Comparison of ENCODE assay signal across 30 cellular contexts in the genomic region with DNA sequence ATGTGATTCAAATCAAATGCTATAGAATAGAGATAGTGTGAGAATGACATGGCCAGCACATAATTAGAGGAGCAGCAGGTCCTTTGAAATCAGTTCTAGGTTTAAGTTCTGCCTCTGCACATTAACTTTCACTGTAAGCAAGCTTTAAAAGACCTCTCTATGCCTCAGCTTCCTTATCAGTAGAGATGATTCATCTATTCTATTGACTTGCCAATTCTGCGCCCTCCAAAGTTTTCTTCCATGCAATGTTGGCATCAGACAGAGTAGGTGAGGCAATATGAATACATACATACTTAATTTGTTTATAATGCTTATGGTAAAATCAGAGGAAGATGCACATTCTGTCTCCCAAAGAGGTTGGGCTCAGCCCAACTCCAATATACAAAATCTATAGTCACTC.
"Had no signal": no experiment of that assay in that cellular context is flagged by ENCODE, and none has a peak within 500 bp of the region (broad histone marks: within the 10 kb centered on the region; RNA-seq: fewer than 3 reads in every experiment).

No MANE protein-coding gene starts in this region.

- DNase-seq: islet precursor cell; left ventricle myocardium inferior; mesendoderm; naive B cell; natural killer cell; nephron progenitor cell; occipital lobe; ovary; posterior cingulate gyrus; retina; right cardiac atrium; stimulated activated CD4-positive, alpha-beta T cell treated with anti-CD3 and anti-CD28 coated beads, Interleukin-12 subunit alpha, Interleukin-12 subunit beta, amount 100 ng/mL, for 4 hours; stimulated activated CD4-positive, alpha-beta T cell treated with anti-CD3 and anti-CD28 coated beads, Interleukin-15, amount 100 ng/mL, for 24 hours; stimulated activated CD4-positive, alpha-beta T cell treated with anti-CD3 and anti-CD28 coated beads, Interleukin-2, amount 100 ng/mL, for 24 hours; stimulated activated CD4-positive, alpha-beta T cell treated with anti-CD3 and anti-CD28 coated beads, Interleukin-4, amount 100 ng/mL, for 1 hour; stimulated activated naive B cell treated with anti-CD40 and anti-IgM and Interleukin-4, amounts not matched to agents 10 μg/mL and 1 μg/mL and 100 μg/mL, for 72 hours; stimulated activated naive CD8-positive, alpha-beta T cell treated with anti-CD3 and anti-CD28 coated beads, Interleukin-15, Interleukin-2, amounts not matched to agents 100 U/mL and 50 U/mL, for 24 hours; stomach; testis; thyroid gland; transverse colon; upper lobe of left lung had no signal

- H3K9me3 Mint-ChIP-seq: mesothelial cell of epicardium, nephron progenitor cell, neural progenitor cell had no signal

- H3K27me3 ChIP-seq: neural progenitor cell, neutrophil, ovary, stomach, testis, thyroid gland, transverse colon, upper lobe of left lung, vagina had no signal

- H3K4me3 Mint-ChIP-seq: mesothelial cell of epicardium; naive B cell; natural killer cell; nephron progenitor cell; neural progenitor cell; stimulated activated naive B cell treated with anti-CD40 and anti-IgM and Interleukin-4, amounts not matched to agents 10 μg/mL and 1 μg/mL and 100 μg/mL, for 72 hours had no signal

- H3K36me3 ChIP-seq: left ventricle myocardium inferior, neural progenitor cell, neutrophil, ovary, prostate gland, stomach, thyroid gland, transverse colon, upper lobe of left lung, vagina had no signal

- H3K36me3 Mint-ChIP-seq: mesothelial cell of epicardium; naive B cell; natural killer cell; neural progenitor cell; stimulated activated naive B cell treated with anti-CD40 and anti-IgM and Interleukin-4, amounts not matched to agents 10 μg/mL and 1 μg/mL and 100 μg/mL, for 72 hours had no signal

- H3K4me1 Mint-ChIP-seq: naive B cell; natural killer cell; nephron progenitor cell; stimulated activated naive B cell treated with anti-CD40 and anti-IgM and Interleukin-4, amounts not matched to agents 10 μg/mL and 1 μg/mL and 100 μg/mL, for 72 hours had no signal

- H3K27ac Mint-ChIP-seq: mesothelial cell of epicardium; natural killer cell; nephron progenitor cell; neural progenitor cell; stimulated activated naive B cell treated with anti-CD40 and anti-IgM and Interleukin-4, amounts not matched to agents 10 μg/mL and 1 μg/mL and 100 μg/mL, for 72 hours had no signal

- H3K27me3 Mint-ChIP-seq: stimulated activated naive B cell treated with anti-CD40 and anti-IgM and Interleukin-4, amounts not matched to agents 10 μg/mL and 1 μg/mL and 100 μg/mL, for 72 hours had no signal

- ATAC-seq: natural killer cell; right cardiac atrium; sciatic nerve; stimulated activated naive B cell treated with anti-CD40 and anti-IgM and Interleukin-4, amounts not matched to agents 10 μg/mL and 1 μg/mL and 100 μg/mL, for 72 hours; stimulated activated naive CD8-positive, alpha-beta T cell treated with anti-CD3 and anti-CD28 coated beads, Interleukin-15, Interleukin-2, amounts not matched to agents 100 U/mL and 50 U/mL, for 24 hours had no signal

- H3K4me3 ChIP-seq: left ventricle myocardium inferior, lung, neural progenitor cell, ovary, prostate gland, skin epidermis, stomach, testis, thyroid gland, transverse colon, upper lobe of left lung, vagina had no signal
